In the genomic region with DNA sequence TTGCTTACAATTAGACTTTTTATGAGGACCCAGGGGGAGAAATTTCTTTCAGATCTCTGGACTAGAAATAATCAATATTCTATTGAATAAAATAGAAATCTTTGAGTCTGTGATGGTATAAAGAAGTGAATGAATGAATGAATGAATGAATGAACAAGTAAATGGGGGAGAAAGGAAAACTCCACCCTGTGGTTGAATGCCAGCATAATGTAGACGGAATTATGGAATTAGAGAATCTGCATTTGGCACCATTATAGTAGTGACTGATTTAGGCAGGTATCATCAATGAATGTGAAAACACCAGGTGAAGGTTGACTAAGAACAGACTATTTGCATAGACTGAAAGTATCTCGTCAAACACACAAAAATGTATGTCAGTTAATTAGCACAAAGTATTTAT, we compare ENCODE assay signal across 28 cellular contexts.
"Had no signal": no experiment of that assay in that cellular context is flagged by ENCODE, and none has a peak within 500 bp of the region (broad histone marks: within the 10 kb centered on the region; RNA-seq: fewer than 3 reads in every experiment).

No MANE protein-coding gene starts in this region.

- H3K36me3 Mint-ChIP-seq: stimulated activated effector memory CD8-positive, alpha-beta T cell treated with anti-CD3 and anti-CD28 coated beads, Interleukin-12 subunit alpha, Interleukin-12 subunit beta, amount 100 ng/mL, for 72 hours had no signal

- ATAC-seq: stimulated activated effector memory CD8-positive, alpha-beta T cell treated with anti-CD3 and anti-CD28 coated beads, Interleukin-12 subunit alpha, Interleukin-12 subunit beta, amount 100 ng/mL, for 72 hours; stimulated activated naive B cell treated with anti-CD40 and anti-IgM and Interleukin-4, amounts not matched to agents 10 μg/mL and 1 μg/mL and 100 μg/mL, for 72 hours; stimulated activated naive CD8-positive, alpha-beta T cell treated with anti-CD3 and anti-CD28 coated beads, Interleukin-15, amount 100 ng/mL, for 72 hours; stimulated activated naive CD8-positive, alpha-beta T cell treated with anti-CD3 and anti-CD28 coated beads, Interleukin-15, Interleukin-2, amounts not matched to agents 100 U/mL and 50 U/mL, for 24 hours; upper lobe of right lung had no signal

- DNase-seq: stimulated activated CD4-positive, alpha-beta T cell treated with anti-CD3 and anti-CD28 coated beads, Interleukin-2, amount 100 ng/mL, for 48 hours; stimulated activated CD4-positive, alpha-beta T cell treated with anti-CD3 and anti-CD28 coated beads, Interleukin-4, amount 100 ng/mL, for 1 hour; stimulated activated CD4-positive, alpha-beta T cell treated with anti-CD3 and anti-CD28 coated beads, Interleukin-4, amount 100 ng/mL, for 24 hours; stimulated activated CD4-positive, alpha-beta T cell treated with anti-CD3 and anti-CD28 coated beads, Interleukin-4, amount 100 ng/mL, for 4 hours; stimulated activated CD8-positive, alpha-beta memory T cell treated with anti-CD3 and anti-CD28 coated beads, Interleukin-4, amount 100 ng/mL, for 48 hours; stimulated activated naive B cell treated with anti-CD40 and anti-IgM and Interleukin-4, amounts not matched to agents 10 μg/mL and 1 μg/mL and 100 μg/mL, for 72 hours; stimulated activated naive CD4-positive, alpha-beta T cell; stimulated activated naive CD4-positive, alpha-beta T cell treated with Interleukin-2 at 50 U/mL for 16 hours; stimulated activated naive CD8-positive, alpha-beta T cell treated with anti-CD3 and anti-CD28 coated beads, Interleukin-15, amount 100 ng/mL, for 72 hours; stimulated activated naive CD8-positive, alpha-beta T cell treated with anti-CD3 and anti-CD28 coated beads, Interleukin-15, Interleukin-2, amounts not matched to agents 100 U/mL and 50 U/mL, for 24 hours; stomach; substantia nigra; testis; thyroid gland; tibial artery; transverse colon; trophoblast cell; upper lobe of left lung; upper lobe of right lung; uterus had no signal

- H3K4me1 Mint-ChIP-seq: stimulated activated effector memory CD8-positive, alpha-beta T cell treated with anti-CD3 and anti-CD28 coated beads, Interleukin-12 subunit alpha, Interleukin-12 subunit beta, amount 100 ng/mL, for 72 hours; stimulated activated naive CD8-positive, alpha-beta T cell treated with anti-CD3 and anti-CD28 coated beads, Interleukin-15, amount 100 ng/mL, for 72 hours had no signal

- H3K27ac Mint-ChIP-seq: stimulated activated effector memory CD8-positive, alpha-beta T cell treated with anti-CD3 and anti-CD28 coated beads, Interleukin-12 subunit alpha, Interleukin-12 subunit beta, amount 100 ng/mL, for 72 hours; stimulated activated naive B cell treated with anti-CD40 and anti-IgM and Interleukin-4, amounts not matched to agents 10 μg/mL and 1 μg/mL and 100 μg/mL, for 72 hours; stimulated activated naive CD8-positive, alpha-beta T cell treated with anti-CD3 and anti-CD28 coated beads, Interleukin-15, amount 100 ng/mL, for 72 hours; stimulated activated naive CD8-positive, alpha-beta T cell treated with anti-CD3 and anti-CD28 coated beads, Interleukin-15, Interleukin-2, amounts not matched to agents 100 ng/mL and 50 ng/mL, for 24 hours; type B pancreatic cell had no signal

- FAIRE-seq: urothelium cell line had no signal

- H3K4me3 Mint-ChIP-seq: stimulated activated effector memory CD8-positive, alpha-beta T cell treated with anti-CD3 and anti-CD28 coated beads, Interleukin-12 subunit alpha, Interleukin-12 subunit beta, amount 100 ng/mL, for 72 hours; stimulated activated naive B cell treated with anti-CD40 and anti-IgM and Interleukin-4, amounts not matched to agents 10 μg/mL and 1 μg/mL and 100 μg/mL, for 72 hours; stimulated activated naive CD8-positive, alpha-beta T cell treated with anti-CD3 and anti-CD28 coated beads, Interleukin-15, amount 100 ng/mL, for 72 hours; stimulated activated naive CD8-positive, alpha-beta T cell treated with anti-CD3 and anti-CD28 coated beads, Interleukin-15, Interleukin-2, amounts not matched to agents 100 ng/mL and 50 ng/mL, for 24 hours; type B pancreatic cell had no signal

- H3K36me3 ChIP-seq: thoracic aorta, thyroid gland, tibial artery, transverse colon, upper lobe of left lung, upper lobe of right lung, uterus, vagina had no signal

- H3K9me3 Mint-ChIP-seq: stimulated activated effector memory CD8-positive, alpha-beta T cell treated with anti-CD3 and anti-CD28 coated beads, Interleukin-12 subunit alpha, Interleukin-12 subunit beta, amount 100 ng/mL, for 72 hours; stimulated activated naive B cell treated with anti-CD40 and anti-IgM and Interleukin-4, amounts not matched to agents 10 μg/mL and 1 μg/mL and 100 μg/mL, for 72 hours; stimulated activated naive CD8-positive, alpha-beta T cell treated with anti-CD3 and anti-CD28 coated beads, Interleukin-15, amount 100 ng/mL, for 72 hours; type B pancreatic cell had no signal

- H3K27me3 ChIP-seq: stomach, suprapubic skin, testis, thyroid gland, tibial artery, tibial nerve, transverse colon, upper lobe of left lung, upper lobe of right lung, uterus, vagina had no signal

- H3K27me3 Mint-ChIP-seq: stimulated activated naive B cell treated with anti-CD40 and anti-IgM and Interleukin-4, amounts not matched to agents 10 μg/mL and 1 μg/mL and 100 μg/mL, for 72 hours; stimulated activated naive CD8-positive, alpha-beta T cell treated with anti-CD3 and anti-CD28 coated beads, Interleukin-15, amount 100 ng/mL, for 72 hours; stimulated activated naive CD8-positive, alpha-beta T cell treated with anti-CD3 and anti-CD28 coated beads, Interleukin-15, Interleukin-2, amounts not matched to agents 100 ng/mL and 50 ng/mL, for 24 hours had no signal

- H3K9me3 ChIP-seq: stomach, suprapubic skin, testis, thoracic aorta, thyroid gland, tibial artery, tibial nerve, transverse colon, upper lobe of left lung, upper lobe of right lung, uterus, vagina had no signal

- H3K4me3 ChIP-seq: stomach, suprapubic skin, testis, thoracic aorta, thyroid gland, tibial artery, tibial nerve, transverse colon, upper lobe of left lung, upper lobe of right lung, uterus, vagina had no signal

- H3K4me1 ChIP-seq: stomach, testis, thyroid gland, transverse colon, upper lobe of right lung, uterus, vagina had no signal

- H3K27ac ChIP-seq: stomach, suprapubic skin, testis, thyroid gland, tibial nerve, transverse colon, upper lobe of left lung, upper lobe of right lung, uterus, vagina had no signal
